In the genomic region with DNA sequence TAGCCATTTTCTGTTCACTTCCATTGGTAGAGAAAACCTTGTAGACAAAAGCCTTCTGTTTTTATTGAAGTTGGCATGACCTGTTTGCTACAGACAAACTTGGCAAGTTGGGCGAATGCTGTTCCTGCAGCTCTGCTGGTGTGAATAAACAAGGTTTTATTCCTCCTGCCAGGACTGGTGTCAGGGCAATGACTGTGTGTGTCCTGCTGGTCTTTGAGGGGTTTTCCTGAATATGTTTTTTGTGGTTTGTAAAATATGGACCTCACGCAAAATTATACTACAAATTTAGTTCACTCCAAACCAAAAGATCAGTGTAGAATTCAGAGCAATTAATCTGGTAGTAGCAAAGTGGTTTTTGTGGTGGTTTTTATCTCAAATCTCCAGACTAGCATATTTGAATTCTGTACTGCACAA, we compare ENCODE assay signal across 16 cellular contexts.
DNase-seq lines count a peak whose midpoint lies in the region; ATAC-seq and TF ChIP-seq lines count a peak whose summit lies in the region.
"Had no signal": no experiment of that assay in that cellular context is flagged by ENCODE, and none has a peak within 500 bp of the region (broad histone marks: within the 10 kb centered on the region; RNA-seq: fewer than 3 reads in every experiment).

No MANE protein-coding gene starts in this region.

- H3K4me3 Mint-ChIP-seq in MCF 10A (ENCODE audit: unreplicated experiment), result no peak overlapping the region
- H3K4me3 Mint-ChIP-seq: activated CD8-positive, alpha-beta memory T cell treated with anti-CD3 and anti-CD28 coated beads, Interleukin-2, amount 10 ng/mL, durations not matched to agents 7 days and 5 days; stimulated activated naive CD8-positive, alpha-beta T cell treated with anti-CD3 and anti-CD28 coated beads, Interleukin-15, Interleukin-2, amounts not matched to agents 100 ng/mL and 50 ng/mL, for 24 hours had no signal

- H3K36me3 ChIP-seq in breast epithelium (no peaks in the 10 kb centered on the region), smooth muscle cell (ENCODE audit: low read depth) (no peaks in the 10 kb centered on the region)

- no peak for ATAC-seq in GM18861 (IDR thresholded peaks at IDR 0.05; ENCODE audit: unreplicated experiment)
- ATAC-seq: activated CD8-positive, alpha-beta memory T cell treated with anti-CD3 and anti-CD28 coated beads, Interleukin-2, amount 10 ng/mL, durations not matched to agents 7 days and 5 days had no signal

- H3K27ac ChIP-seq in breast epithelium (peak overlapping the region; percentile 54 to 65), dorsolateral prefrontal cortex (peak overlapping the region in 30 of 59 donors; percentile 1 to 71 (median 30)), smooth muscle cell (ENCODE audit: low read depth) (no peak overlapping the region)
- H3K27ac ChIP-seq: BLaER1 treated with 17β-estradiol and CSF1 and Interleukin-3, amounts not matched to agents 10 nM and 100 nM; GM23248 had no signal

- H3K79me2 ChIP-seq in smooth muscle cell (ENCODE audit: low read depth), result no peaks in the 10 kb centered on the region

- no peak overlapping the region for H3K4me2 ChIP-seq in smooth muscle cell
- H3K4me2 ChIP-seq: BLaER1 treated with 17β-estradiol and CSF1 and Interleukin-3, amounts not matched to agents 10 nM and 100 nM had no signal

- TF ChIP-seq POLR2A in breast epithelium (IDR thresholded peaks at IDR 0.05), result no peak

- no peaks in the 10 kb centered on the region for H3K27me3 ChIP-seq in breast epithelium
- H3K27me3 ChIP-seq in dorsolateral prefrontal cortex, result no peaks in the 10 kb centered on the region
- no peaks in the 10 kb centered on the region for H3K27me3 ChIP-seq in smooth muscle cell (ENCODE audit: low read depth)
- H3K27me3 ChIP-seq: BLaER1 treated with 17β-estradiol and CSF1 and Interleukin-3, amounts not matched to agents 10 nM and 100 nM had no signal

- H3K9ac ChIP-seq in smooth muscle cell (ENCODE audit: low read depth), result no peak overlapping the region
- H3K9ac ChIP-seq: BLaER1 treated with 17β-estradiol and CSF1 and Interleukin-3, amounts not matched to agents 10 nM and 100 nM; GM23248 had no signal

- TF ChIP-seq CTCF in breast epithelium (IDR thresholded peaks at IDR 0.05) (no peak), MCF 10A (IDR thresholded peaks at IDR 0.05; ENCODE audit: unreplicated experiment) (no peak), dorsolateral prefrontal cortex (IDR thresholded peaks at IDR 0.05 in 54 of 56, conservative IDR thresholded peaks at IDR 0.05 in 2 of 56; ENCODE audit: low read depth in 1 of 56, partially characterized antibody in 56 of 56) (no peak), smooth muscle cell (IDR thresholded peaks at IDR 0.05; ENCODE audit: borderline replicate concordance, insufficient read depth, poor library complexity, severe bottlenecking) (no peak)

- CTCF ChIA-PET in MCF 10A (lab: Yijun Ruan, JAX), result no interaction called here

- no peak overlapping the region for H3K4me3 ChIP-seq in breast epithelium
- H3K4me3 ChIP-seq in dorsolateral prefrontal cortex, result no peak overlapping the region
- no peak overlapping the region for H3K4me3 ChIP-seq in smooth muscle cell
- H3K4me3 ChIP-seq: BLaER1 treated with 17β-estradiol and CSF1 and Interleukin-3, amounts not matched to agents 10 nM and 100 nM; GM23248 had no signal

- H3K4me1 ChIP-seq in breast epithelium, result no peaks in the 10 kb centered on the region
- no peaks in the 10 kb centered on the region for H3K4me1 ChIP-seq in smooth muscle cell (ENCODE audit: low read depth)
- H3K4me1 ChIP-seq: BLaER1 treated with 17β-estradiol and CSF1 and Interleukin-3, amounts not matched to agents 10 nM and 100 nM had no signal

- H3K9me3 Mint-ChIP-seq in MCF 10A (ENCODE audit: unreplicated experiment), result no peaks in the 10 kb centered on the region
- H3K9me3 Mint-ChIP-seq: stimulated activated naive CD8-positive, alpha-beta T cell treated with anti-CD3 and anti-CD28 coated beads, Interleukin-15, Interleukin-2, amounts not matched to agents 100 ng/mL and 50 ng/mL, for 24 hours had no signal

- 40% methylated on average over 2 of the region's 2 CpGs for WGBS in smooth muscle cell (ENCODE audit: low lambda C conversion rate)

- POLR2A ChIA-PET in MCF 10A (lab: Yijun Ruan, JAX), result no interaction called here

- peaks cover 9% of the 10 kb centered on the region for H3K4me1 Mint-ChIP-seq in MCF 10A (ENCODE audit: insufficient read depth, unreplicated experiment)

- H2AFZ ChIP-seq in smooth muscle cell (ENCODE audit: low read depth), result no peak overlapping the region
- H2AFZ ChIP-seq: GM23248 had no signal

- no peaks in the 10 kb centered on the region for H3K9me3 ChIP-seq in breast epithelium
- no peaks in the 10 kb centered on the region for H3K9me3 ChIP-seq in smooth muscle cell (replicated peaks; ENCODE audit: low read depth)
- H3K9me3 ChIP-seq: BLaER1 treated with 17β-estradiol and CSF1 and Interleukin-3, amounts not matched to agents 10 nM and 100 nM had no signal

- H3K27ac Mint-ChIP-seq in MCF 10A (ENCODE audit: low read depth, unreplicated experiment), result no peak overlapping the region
- H3K27ac Mint-ChIP-seq: activated CD8-positive, alpha-beta memory T cell treated with anti-CD3 and anti-CD28 coated beads, Interleukin-2, amount 10 ng/mL, durations not matched to agents 7 days and 5 days; stimulated activated naive CD8-positive, alpha-beta T cell treated with anti-CD3 and anti-CD28 coated beads, Interleukin-15, Interleukin-2, amounts not matched to agents 100 ng/mL and 50 ng/mL, for 24 hours had no signal

- peaks cover 23% of the 10 kb centered on the region for H3K36me3 Mint-ChIP-seq in MCF 10A (ENCODE audit: insufficient read depth, unreplicated experiment)

- intact Hi-C loops in breast epithelium (cut with DNase I; ENCODE audit: low total_unique reads) (no loop called here), MCF 10A (cut with micrococcal nuclease) (no loop called here), dorsolateral prefrontal cortex (cut with DNase I) (no loop called here)

- DNase-seq in breast epithelium (ENCODE audit: low spot score in 2 of 2), result peak; percentile 32 to 56
- DNase-seq in MCF 10A (ENCODE audit: unreplicated experiment), result no peak
- peak; percentile 63 for DNase-seq in OCI-M1 (lab: John Stamatoyannopoulos, UW)
- no peak for DNase-seq in dorsolateral prefrontal cortex
- DNase-seq in putamen (ENCODE audit: low spot score), result peak; percentile 47
- no peak for DNase-seq in smooth muscle cell (lab: John Stamatoyannopoulos, UW; ENCODE audit: unreplicated experiment)
- DNase-seq in dermis blood vessel endothelial cell, result no peak
- DNase-seq: activated CD4-positive, alpha-beta T cell treated with anti-CD3 and anti-CD28 coated beads for 1 hour; activated CD8-positive, alpha-beta memory T cell treated with anti-CD3 and anti-CD28 coated beads, Interleukin-2, amount 10 ng/mL, durations not matched to agents 7 days and 5 days; GM23248; NCI-H187 treated with DMSO at 0.1 percent for 48 hours; NCI-H510A; SIG-M5 had no signal

- peaks cover 42% of the 10 kb centered on the region for H4K20me1 ChIP-seq in smooth muscle cell (ENCODE audit: low read depth)

- no TSS peak for BruUV-seq in MCF 10A (replicated peaks; lab: Mats Ljungman, UMichigan)

- no peaks in the 10 kb centered on the region for H3F3A ChIP-seq in smooth muscle cell (ENCODE audit: low read depth)

- H3K27me3 Mint-ChIP-seq in MCF 10A (ENCODE audit: insufficient read depth, unreplicated experiment), result no peaks in the 10 kb centered on the region
- H3K27me3 Mint-ChIP-seq: activated CD8-positive, alpha-beta memory T cell treated with anti-CD3 and anti-CD28 coated beads, Interleukin-2, amount 10 ng/mL, durations not matched to agents 7 days and 5 days; stimulated activated naive CD8-positive, alpha-beta T cell treated with anti-CD3 and anti-CD28 coated beads, Interleukin-15, Interleukin-2, amounts not matched to agents 100 ng/mL and 50 ng/mL, for 24 hours had no signal

Comparison
In these comparisons a context has a peak if more than half of its experiments do, and no peak if none do; other contexts are left out.
1. DNase-seq: peak in breast epithelium (2 of 2), OCI-M1 (single experiment) and putamen (single experiment); none in MCF 10A (single experiment), dorsolateral prefrontal cortex (0 of 10), smooth muscle cell (single experiment) and dermis blood vessel endothelial cell (single experiment).